In genomic region chr2:231587744-231588143, GRCh38 we compare ENCODE assay signal across 2 cellular contexts. TPM values are rescaled to one million over a fixed set of nuclear protein-coding genes. Genes with fewer than 3 reads are reported as not detected.
"Had no signal": no experiment of that assay in that cellular context is flagged by ENCODE, and none has a peak within 500 bp of the region (broad histone marks: within the 10 kb centered on the region; RNA-seq: fewer than 3 reads in every experiment).

No MANE protein-coding gene starts in this region.

RNA-seq across cellular contexts. Expression of gene TEX44, which starts 4.9 kb away (rescaled TPM):
- total RNA-seq: G401, GM12878 had no signal
- polyA plus RNA-seq: GM12878 had no signal

RNA-seq across cellular contexts. Expression of gene NMUR1, which starts 57.5 kb away (rescaled TPM):
- total RNA-seq: G401 had no signal
